Comparison of ENCODE assay signal across 9 cellular contexts in the genomic region with DNA sequence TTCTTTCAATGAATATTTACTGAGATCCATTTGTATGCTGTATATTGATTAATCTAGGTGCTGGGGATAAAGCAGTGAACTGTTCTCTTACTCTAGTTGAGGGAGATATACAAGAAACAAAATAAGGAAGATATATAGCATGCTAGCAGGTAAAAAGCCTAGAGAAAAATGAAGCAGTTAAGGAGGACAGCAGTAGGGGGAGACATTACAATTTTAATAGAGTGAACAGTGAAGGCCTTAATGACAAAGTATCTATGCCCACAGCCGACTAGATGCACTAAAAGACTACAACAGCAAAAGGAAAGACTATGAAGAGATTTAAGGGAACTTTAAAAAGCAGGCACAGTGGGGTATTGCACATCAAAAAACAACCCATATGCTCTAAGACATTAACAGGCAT.
DNase-seq lines count a peak whose midpoint lies in the region; ATAC-seq, FAIRE-seq and TF ChIP-seq lines count a peak whose summit lies in the region.
"Had no signal": no experiment of that assay in that cellular context is flagged by ENCODE, and none has a peak within 500 bp of the region (broad histone marks: within the 10 kb centered on the region; RNA-seq: fewer than 3 reads in every experiment).

No MANE protein-coding gene starts in this region.

- no peak for ATAC-seq in naive thymus-derived CD4-positive, alpha-beta T cell
- ATAC-seq in HG03175 (IDR thresholded peaks at IDR 0.05; ENCODE audit: unreplicated experiment): no peak

- DNase-seq in NCI-H2171 treated with DMSO at 0.1 percent for 48 hours (lab: John Stamatoyannopoulos, UW) (peak; percentile 42), NCI-H2171 (lab: John Stamatoyannopoulos, UW) (no peak), NAMALWA (ENCODE audit: low spot score) (peak; percentile 66), astrocyte (ENCODE audit: low read depth) (no peak), cerebellum (ENCODE audit: low spot score) (no peak)
- DNase-seq in naive thymus-derived CD4-positive, alpha-beta T cell: no peak
- DNase-seq in activated T-cell treated with anti-CD3 and anti-CD28 coated beads, Interleukin-2, amount 50 U/mL, for 24 hours: no peak
- DNase-seq: NCI-H187 treated with DMSO at 0.1 percent for 48 hours had no signal

- no peaks in the 10 kb centered on the region for H3K4me1 ChIP-seq in astrocyte (ENCODE audit: insufficient read depth, low read length)
- H3K4me1 ChIP-seq in naive thymus-derived CD4-positive, alpha-beta T cell (ENCODE audit: control insufficient read depth in 2 of 2, insufficient read depth in 2 of 2, low read length in 2 of 2): no peaks in the 10 kb centered on the region

- peak; percentile 22 for TF ChIP-seq CTCF in astrocyte (IDR thresholded peaks at IDR 0.05; ENCODE audit: insufficient read depth, low read depth, low read length)

- no peak overlapping the region for H3K27ac ChIP-seq in astrocyte (ENCODE audit: low read depth, low read length)
- H3K27ac ChIP-seq in naive thymus-derived CD4-positive, alpha-beta T cell (ENCODE audit: low read depth, low read length): no peak overlapping the region

- no peak overlapping the region for H3K4me3 ChIP-seq in astrocyte (ENCODE audit: insufficient read depth, low read depth, low read length)
- H3K4me3 ChIP-seq in naive thymus-derived CD4-positive, alpha-beta T cell (ENCODE audit: low read length): no peak overlapping the region

- H3K9me3 ChIP-seq in astrocyte (ENCODE audit: insufficient read depth, low read depth, low read length): no peaks in the 10 kb centered on the region
- H3K9me3 ChIP-seq in naive thymus-derived CD4-positive, alpha-beta T cell (ENCODE audit: control insufficient read depth in 2 of 3, low read length in 3 of 3): no peaks in the 10 kb centered on the region

- H3K9me3 Mint-ChIP-seq in astrocyte (ENCODE audit: unreplicated experiment): no peaks in the 10 kb centered on the region
- no peaks in the 10 kb centered on the region for H3K9me3 Mint-ChIP-seq in naive thymus-derived CD4-positive, alpha-beta T cell
- no peaks in the 10 kb centered on the region for H3K9me3 Mint-ChIP-seq in activated T-cell treated with anti-CD3 and anti-CD28 coated beads, Interleukin-2, amount 50 U/mL, for 24 hours

- FAIRE-seq in astrocyte (lab: Jason Lieb, UNC): no peak

- POLR2A ChIA-PET in naive thymus-derived CD4-positive, alpha-beta T cell (lab: Charles Lee): no interaction called here

- no peak overlapping the region for H3K27ac Mint-ChIP-seq in astrocyte (ENCODE audit: unreplicated experiment)
- H3K27ac Mint-ChIP-seq in naive thymus-derived CD4-positive, alpha-beta T cell: peak overlapping the region in 5 of 9 donors; percentile 1 to 59 (median 6)
- H3K27ac Mint-ChIP-seq in activated T-cell treated with anti-CD3 and anti-CD28 coated beads, Interleukin-2, amount 50 U/mL, for 24 hours: no peak overlapping the region

- no peaks in the 10 kb centered on the region for H3K4me1 Mint-ChIP-seq in astrocyte (ENCODE audit: low read depth, unreplicated experiment)
- peaks cover 0 to 5% (median 0%) of the 10 kb centered on the region in 7 donors for H3K4me1 Mint-ChIP-seq in naive thymus-derived CD4-positive, alpha-beta T cell
- H3K4me1 Mint-ChIP-seq in activated T-cell treated with anti-CD3 and anti-CD28 coated beads, Interleukin-2, amount 50 U/mL, for 24 hours (ENCODE audit: low read depth): no peaks in the 10 kb centered on the region

- H3K4me3 Mint-ChIP-seq in astrocyte (ENCODE audit: unreplicated experiment): no peak overlapping the region
- no peak overlapping the region for H3K4me3 Mint-ChIP-seq in naive thymus-derived CD4-positive, alpha-beta T cell
- H3K4me3 Mint-ChIP-seq in activated T-cell treated with anti-CD3 and anti-CD28 coated beads, Interleukin-2, amount 50 U/mL, for 24 hours: no peak overlapping the region

- peaks cover 4% of the 10 kb centered on the region for H3K36me3 ChIP-seq in astrocyte (ENCODE audit: insufficient read depth, low read length)
- peaks cover 8 to 42% (median 20%) of the 10 kb centered on the region in 3 experiments for H3K36me3 ChIP-seq in naive thymus-derived CD4-positive, alpha-beta T cell (ENCODE audit: control insufficient read depth in 2 of 3, insufficient read depth in 3 of 3, low read length in 3 of 3)

- no peaks in the 10 kb centered on the region for H4K20me1 ChIP-seq in astrocyte (ENCODE audit: insufficient read depth, low read length)

- H3K4me2 ChIP-seq in astrocyte (ENCODE audit: low read length): no peak overlapping the region

- H3K79me2 ChIP-seq in astrocyte (ENCODE audit: insufficient read depth, low read length): no peaks in the 10 kb centered on the region

- no peaks in the 10 kb centered on the region for H3K27me3 ChIP-seq in astrocyte (ENCODE audit: insufficient read depth, low read length)
- H3K27me3 ChIP-seq in naive thymus-derived CD4-positive, alpha-beta T cell (ENCODE audit: control insufficient read depth in 2 of 2, insufficient read depth in 2 of 2, low read length in 2 of 2): no peaks in the 10 kb centered on the region

- H2AFZ ChIP-seq in astrocyte (ENCODE audit: low read depth, low read length): no peak overlapping the region

- no peaks in the 10 kb centered on the region for H3K27me3 Mint-ChIP-seq in astrocyte (ENCODE audit: low read depth, unreplicated experiment)
- no peaks in the 10 kb centered on the region for H3K27me3 Mint-ChIP-seq in naive thymus-derived CD4-positive, alpha-beta T cell
- no peaks in the 10 kb centered on the region for H3K27me3 Mint-ChIP-seq in activated T-cell treated with anti-CD3 and anti-CD28 coated beads, Interleukin-2, amount 50 U/mL, for 24 hours

- CTCF ChIA-PET in naive thymus-derived CD4-positive, alpha-beta T cell (lab: Charles Lee): no interaction called here

- peaks cover 9% of the 10 kb centered on the region for H3K36me3 Mint-ChIP-seq in astrocyte (ENCODE audit: low read depth, unreplicated experiment)
- H3K36me3 Mint-ChIP-seq in naive thymus-derived CD4-positive, alpha-beta T cell: peaks cover 0 to 40% (median 21%) of the 10 kb centered on the region in 5 donors
- H3K36me3 Mint-ChIP-seq in activated T-cell treated with anti-CD3 and anti-CD28 coated beads, Interleukin-2, amount 50 U/mL, for 24 hours (ENCODE audit: low read depth): peaks cover 71% of the 10 kb centered on the region

- H3K9ac ChIP-seq in astrocyte (ENCODE audit: low read length): no peak overlapping the region

- intact Hi-C loops in naive thymus-derived CD4-positive, alpha-beta T cell (cut with micrococcal nuclease): no loop called here

Comparison
In these comparisons a context has a peak if more than half of its experiments do, and no peak if none do; other contexts are left out.
1. DNase-seq: peak in NCI-H2171 treated with DMSO at 0.1 percent for 48 hours (single experiment) and NAMALWA (single experiment); none in NCI-H2171 (single experiment), astrocyte (single experiment), naive thymus-derived CD4-positive, alpha-beta T cell (0 of 9), activated T-cell treated with anti-CD3 and anti-CD28 coated beads, Interleukin-2, amount 50 U/mL, for 24 hours (single experiment) and cerebellum (single experiment).
2. H3K27ac Mint-ChIP-seq: peak in naive thymus-derived CD4-positive, alpha-beta T cell (5 of 9); none in astrocyte (single experiment) and activated T-cell treated with anti-CD3 and anti-CD28 coated beads, Interleukin-2, amount 50 U/mL, for 24 hours (single experiment).